15 cellular contexts compared by ENCODE assay signal in genomic region chr1:43587594-43587993, GRCh38. TPM values are rescaled to one million over a fixed set of nuclear protein-coding genes. Genes with fewer than 3 reads are reported as not detected.
DNase-seq lines count a peak whose midpoint lies in the region; ATAC-seq and TF ChIP-seq lines count a peak whose summit lies in the region.
"Had no signal": no experiment of that assay in that cellular context is flagged by ENCODE, and none has a peak within 500 bp of the region (broad histone marks: within the 10 kb centered on the region; RNA-seq: fewer than 3 reads in every experiment).

No MANE protein-coding gene starts in this region.

- H3K9me3 ChIP-seq in heart right ventricle: no peaks in the 10 kb centered on the region
- H3K9me3 ChIP-seq in skeletal muscle tissue (ENCODE audit: control insufficient read depth in 3 of 3, low read length in 3 of 3): no peaks in the 10 kb centered on the region
- no peaks in the 10 kb centered on the region for H3K9me3 ChIP-seq in testis

- peak overlapping the region in 1 of 3 donors; percentile 23 for H3K9ac ChIP-seq in skeletal muscle tissue (ENCODE audit: low read depth in 1 of 3, low read length in 3 of 3)

- DNase-seq in GM04504 (ENCODE audit: low read depth) (peak; percentile 44), amniotic epithelial cell (ENCODE audit: low read depth) (peak; percentile 76), heart right ventricle (no peak), T1000 (lab: John Stamatoyannopoulos, UW) (no peak), testis (no peak)
- DNase-seq in stimulated activated naive CD4-positive, alpha-beta T cell treated with Interleukin-2 at 50 U/mL for 16 hours (lab: John Stamatoyannopoulos, UW): no peak
- DNase-seq: activated naive CD4-positive, alpha-beta T cell treated with Interleukin-2 at 50 U/mL for 16 hours; caudate nucleus; CD8-positive, alpha-beta T cell; KBM-7; NCI-H1417; nucleus accumbens; stimulated activated CD4-positive, alpha-beta T cell treated with anti-CD3 and anti-CD28 coated beads, Interleukin-15, amount 100 ng/mL, for 24 hours; WERI-Rb-1 had no signal

- H3K36me3 ChIP-seq in heart right ventricle (no peaks in the 10 kb centered on the region), skeletal muscle tissue (ENCODE audit: control insufficient read depth in 3 of 3, insufficient read depth in 3 of 3, low read length in 3 of 3) (no peaks in the 10 kb centered on the region), testis (ENCODE audit: low read depth, missing control alignments) (no peaks in the 10 kb centered on the region)

- ATAC-seq in heart right ventricle: peak; percentile 28 to 81 (median 56)
- ATAC-seq: CD8-positive, alpha-beta T cell had no signal

- TF ChIP-seq POLR2A in testis (IDR thresholded peaks at IDR 0.05): no peak

- TF ChIP-seq CTCF in heart right ventricle (IDR thresholded peaks at IDR 0.05) (no peak), testis (IDR thresholded peaks at IDR 0.05) (no peak)

- 54 to 66% methylated on average over 9 of the region's 9 CpGs for WGBS in heart right ventricle, 2 donors
- 90% methylated on average over 9 of the region's 9 CpGs; no CpG with 5 or more reads in 1 of the 2 donors for WGBS in testis, 2 donors

- peaks cover 0 to 5% (median 0%) of the 10 kb centered on the region in 9 donors for H3K4me1 ChIP-seq in heart right ventricle
- H3K4me1 ChIP-seq in skeletal muscle tissue (ENCODE audit: control insufficient read depth in 3 of 3, insufficient read depth in 3 of 3, low read length in 3 of 3): peaks cover 17 to 21% (median 18%) of the 10 kb centered on the region in 3 donors
- no peaks in the 10 kb centered on the region for H3K4me1 ChIP-seq in testis

- H3K27me3 ChIP-seq in heart right ventricle: no peaks in the 10 kb centered on the region
- H3K27me3 ChIP-seq in skeletal muscle tissue (ENCODE audit: control insufficient read depth in 3 of 3, insufficient read depth in 3 of 3, low read length in 3 of 3): no peaks in the 10 kb centered on the region
- H3K27me3 ChIP-seq in testis: no peaks in the 10 kb centered on the region

- intact Hi-C loops in heart right ventricle (cut with DNase I) (no loop called here), testis (cut with DNase I; ENCODE audit: low total_unique reads) (no loop called here)

- no peak overlapping the region for H3K4me3 ChIP-seq in heart right ventricle
- H3K4me3 ChIP-seq in skeletal muscle tissue (ENCODE audit: low read length in 3 of 3): no peak overlapping the region
- no peak overlapping the region for H3K4me3 ChIP-seq in testis

- H3K27ac ChIP-seq in heart right ventricle (no peak overlapping the region), skeletal muscle tissue (ENCODE audit: low read depth, low read length) (peak overlapping the region; percentile 40), testis (no peak overlapping the region)
- H3K27ac ChIP-seq: WERI-Rb-1 had no signal

RNA-seq across cellular contexts. Expression of gene PTPRF, which starts 56.9 kb away (rescaled TPM):
- 10 to 100 TPM in 1 of 10 donors, 1 to 10 TPM in 9; 2.5 to 10.3 (median 5.0) TPM for total RNA-seq in heart right ventricle
- polyA plus RNA-seq in heart right ventricle: 1 to 10 TPM; 1.7 to 2.6 TPM
- 10.4 TPM for total RNA-seq in skeletal muscle tissue
- 10 to 100 TPM; 43.1 to 45.4 TPM for total RNA-seq in testis
- 51.0 TPM for polyA plus RNA-seq in testis (ENCODE audit: insufficient read depth, low read depth, low replicate concordance)

Comparison
In these comparisons a context has a peak if more than half of its experiments do, and no peak if none do; other contexts are left out.
1. DNase-seq: peak in GM04504 (single experiment) and amniotic epithelial cell (single experiment); none in heart right ventricle (0 of 2), T1000 (single experiment), testis (single experiment) and stimulated activated naive CD4-positive, alpha-beta T cell treated with Interleukin-2 at 50 U/mL for 16 hours (single experiment).